1 cellular context compared by ENCODE assay signal in genomic region chr16:28193530-28194423, GRCh38.
TF ChIP-seq lines count a peak whose summit lies in the region.

No MANE protein-coding gene starts in this region.

TF ChIP-seq in GM23338, 12 proteins besides CTCF, POLR2A, EP300 and RAD21 (continued from another document):
- TF ChIP-seq ZNF462 (CRISPR knock-in tag; IDR thresholded peaks at IDR 0.05) (no peak), ZNF114 (CRISPR knock-in tag; IDR thresholded peaks at IDR 0.05) (no peak)
